In the genomic region with DNA sequence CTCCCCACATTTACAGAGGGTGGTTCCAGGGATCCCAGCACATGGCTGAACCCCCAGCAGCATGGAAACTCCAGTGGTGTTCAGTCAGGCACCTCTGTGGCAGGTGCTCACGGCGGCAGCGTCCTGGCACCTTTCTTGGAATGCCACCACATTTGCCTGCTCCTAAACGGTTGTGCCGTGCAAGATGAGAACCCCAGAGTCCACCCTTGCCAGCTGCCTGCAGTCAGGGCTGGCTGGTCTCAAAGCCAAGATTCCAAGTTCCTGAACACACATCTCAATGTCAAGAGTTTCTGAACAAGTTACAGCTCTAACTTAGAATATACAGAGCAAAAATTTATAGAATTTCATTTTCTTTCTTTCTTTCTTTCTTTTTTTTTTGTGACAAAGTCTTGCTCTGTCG, we compare ENCODE assay signal across 22 cellular contexts. TPM values are rescaled to one million over a fixed set of nuclear protein-coding genes. Genes with fewer than 3 reads are reported as not detected.
DNase-seq lines count a peak whose midpoint lies in the region; ATAC-seq, FAIRE-seq and TF ChIP-seq lines count a peak whose summit lies in the region.
"Had no signal": no experiment of that assay in that cellular context is flagged by ENCODE, and none has a peak within 500 bp of the region (broad histone marks: within the 10 kb centered on the region; RNA-seq: fewer than 3 reads in every experiment).

No MANE protein-coding gene starts in this region.

- CTCF ChIA-PET in K562 (lab: Yijun Ruan, JAX; ENCODE audit: low intra/inter-chr PET ratio), result no interaction called here

- H3K36me3 ChIP-seq in K562 (ENCODE audit: control insufficient read depth, insufficient read depth, low read length), result peaks cover 57% of the 10 kb centered on the region; the same call in 2 of the 3 replicates
- H3K36me3 ChIP-seq in trophoblast cell (ENCODE audit: control insufficient read depth in 1 of 2, insufficient read depth in 2 of 2, low read length in 2 of 2), result peaks cover 21 to 25% of the 10 kb centered on the region in 2 experiments
- H3K36me3 ChIP-seq in pancreas, result peaks cover 0 to 8% (median 0%) of the 10 kb centered on the region in 3 donors

- POLR2A ChIA-PET in K562 (lab: Yijun Ruan, JAX), result no interaction called here

- H3K79me1 ChIP-seq in trophoblast cell (ENCODE audit: low read length), result no peaks in the 10 kb centered on the region

- DNase-seq in K562 (ENCODE audit: extremely low read depth in 1 of 4, low spot score in 3 of 4) (no peak), myocyte (ENCODE audit: low read depth) (peak; percentile 11), trophoblast cell (no peak), hippocampal formation (lab: John Stamatoyannopoulos, UW) (no peak), pancreas (no peak)
- DNase-seq: ACHN; BE2C; C1 segment of cervical spinal cord; CD4-positive, CD25-positive, alpha-beta regulatory T cell; CD8-positive, alpha-beta memory T cell; COR-L47; DMS 273 treated with DMSO at 0.1 percent for 48 hours; DMS53; DND-41; EL; GM23248 had no signal

- peaks cover 8% of the 10 kb centered on the region; the same call in 2 of the 3 replicates for H3K79me2 ChIP-seq in K562 (ENCODE audit: control insufficient read depth, insufficient read depth, low read length)
- H3K79me2 ChIP-seq in trophoblast cell (ENCODE audit: control insufficient read depth, insufficient read depth, low read length, poor library complexity), result no peaks in the 10 kb centered on the region

- BruUV-seq in K562 (replicated peaks; lab: Mats Ljungman, UMichigan), result no TSS peak

- H4K12ac ChIP-seq in trophoblast cell (ENCODE audit: low read depth, low read length), result no peak overlapping the region

- no peaks in the 10 kb centered on the region for H4K20me1 ChIP-seq in K562 (replicated peaks; ENCODE audit: control insufficient read depth, insufficient read depth, low read length)

- H3K9ac ChIP-seq in K562 (ENCODE audit: insufficient read depth in 1 of 2, low read depth in 2 of 2, low read length in 2 of 2), result no peak overlapping the region
- H3K9ac ChIP-seq in trophoblast cell (ENCODE audit: low read length), result peak overlapping the region; percentile 40
- H3K9ac ChIP-seq: GM23248 had no signal

- WGBS in K562 (ENCODE audit: insufficient coverage, low coverage, missing lambda C conversion rate), result 97% methylated on average over 5 of the region's 6 CpGs
- no CpG with 5 or more reads among the region's 6 CpGs for WGBS in trophoblast cell (ENCODE audit: extremely low coverage, insufficient coverage, insufficient read length)
- WGBS in pancreas, 2 donors, result 88 to 91% methylated on average over 6 of the region's 6 CpGs

- no peak overlapping the region for H2BK5ac ChIP-seq in trophoblast cell (ENCODE audit: low read depth, low read length, poor library complexity)

- in situ Hi-C loops in K562 (cut with MboI), result no loop called here

- no peaks in the 10 kb centered on the region for H3K9me1 ChIP-seq in K562 (ENCODE audit: control insufficient read depth, insufficient read depth, low read length)

- FAIRE-seq in K562 (lab: Jason Lieb, UNC) (no peak), pancreas (lab: Jason Lieb, UNC) (no peak)
- FAIRE-seq: A204.1, GM12878, GM19239 had no signal

- H3K4ac ChIP-seq in trophoblast cell (ENCODE audit: low read depth, low read length), result no peak overlapping the region

- H2BK120ac ChIP-seq in trophoblast cell (ENCODE audit: insufficient read depth, low read length, poor library complexity), result no peak overlapping the region

- TF ChIP-seq RAD21 in K562 (CRISPR knock-in tag; conservative IDR thresholded peaks at IDR 0.05 in 1 of 2, IDR thresholded peaks at IDR 0.05 in 1 of 2), result no peak

- H3K4me2 ChIP-seq in K562 (ENCODE audit: insufficient read depth, low read length), result no peak overlapping the region
- no peak overlapping the region for H3K4me2 ChIP-seq in trophoblast cell (ENCODE audit: low read length)

- H3K27ac ChIP-seq in K562 (ENCODE audit: extremely low read depth, low read depth, low read length) (no peak overlapping the region), trophoblast cell (ENCODE audit: low read depth, low read length) (no peak overlapping the region), pancreas (no peak overlapping the region)
- H3K27ac ChIP-seq: GM23248, HL-60 had no signal

- H4K91ac ChIP-seq in trophoblast cell (ENCODE audit: low read depth, low read length), result no peak overlapping the region

- no peak overlapping the region for H2AK5ac ChIP-seq in trophoblast cell (ENCODE audit: low read length)

- H4K8ac ChIP-seq in trophoblast cell (ENCODE audit: low read depth, low read length), result no peak overlapping the region

- no peak overlapping the region for H3K23ac ChIP-seq in trophoblast cell (ENCODE audit: low read length)

- H2AFZ ChIP-seq in K562 (ENCODE audit: low read depth, low read length), result no peak overlapping the region
- H2AFZ ChIP-seq in trophoblast cell (ENCODE audit: insufficient read depth, low read length, poor library complexity), result no peak overlapping the region
- H2AFZ ChIP-seq: GM23248 had no signal

- no peak for ATAC-seq in K562
- ATAC-seq in GM19328 (IDR thresholded peaks at IDR 0.05; ENCODE audit: unreplicated experiment), result no peak
- ATAC-seq in pancreas, result no peak
- ATAC-seq: GM12878 had no signal

- H3K14ac ChIP-seq in trophoblast cell (ENCODE audit: low read length), result no peak overlapping the region

- TF ChIP-seq CTCF in K562 (IDR thresholded peaks at IDR 0.05 in 2 of 3, conservative IDR thresholded peaks at IDR 0.05 in 1 of 3; ENCODE audit: insufficient read depth in 2 of 3, low read depth in 1 of 3, low read length in 3 of 3) (no peak), pancreas (IDR thresholded peaks at IDR 0.05) (no peak)

- H2BK12ac ChIP-seq in trophoblast cell (ENCODE audit: low read length), result no peak overlapping the region

- H3K18ac ChIP-seq in trophoblast cell (ENCODE audit: low read length), result no peak overlapping the region

- H3K4me1 ChIP-seq in K562 (replicated peaks in 1 of 2; ENCODE audit: control insufficient read depth in 2 of 2, insufficient read depth in 2 of 2, low read length in 2 of 2) (peaks cover 0 to 5% of the 10 kb centered on the region in 2 experiments; a peak in 1 of 5 replicates), trophoblast cell (ENCODE audit: control insufficient read depth in 1 of 2, insufficient read depth in 2 of 2, low read length in 2 of 2) (no peaks in the 10 kb centered on the region), pancreas (no peaks in the 10 kb centered on the region)
- H3K4me1 ChIP-seq: BE2C, HAP-1 had no signal

- H3K27me3 ChIP-seq in K562 (ENCODE audit: control insufficient read depth in 2 of 2, insufficient read depth in 2 of 2, low read length in 2 of 2), result no peaks in the 10 kb centered on the region
- no peaks in the 10 kb centered on the region for H3K27me3 ChIP-seq in trophoblast cell (ENCODE audit: insufficient read depth, low read length)
- H3K27me3 ChIP-seq in pancreas, result no peaks in the 10 kb centered on the region
- H3K27me3 ChIP-seq: BE2C had no signal

- no peak for TF ChIP-seq EP300 in K562 (IDR thresholded peaks at IDR 0.05; ENCODE audit: low read length)

- no peak for TF ChIP-seq POLR2A in K562 (conservative IDR thresholded peaks at IDR 0.05)

- H3K4me3 ChIP-seq in K562 (no peak overlapping the region), trophoblast cell (ENCODE audit: low read depth, low read length) (no peak overlapping the region), pancreas (no peak overlapping the region)
- H3K4me3 ChIP-seq: GM12878, GM23248, HAP-1 had no signal

- H3K9me3 ChIP-seq in K562 (replicated peaks; ENCODE audit: control insufficient read depth, insufficient read depth, low read depth, low read length) (no peaks in the 10 kb centered on the region), trophoblast cell (ENCODE audit: insufficient read depth, low read depth, low read length) (no peaks in the 10 kb centered on the region), pancreas (no peaks in the 10 kb centered on the region)
- H3K9me3 ChIP-seq: BE2C, HAP-1 had no signal

- intact Hi-C loops in K562 (cut with micrococcal nuclease) (no loop called here), pancreas (cut with DNase I) (no loop called here)

RNA-seq across cellular contexts. Expression of a gene that starts 38.7 kb away (rescaled TPM):
- total RNA-seq in K562 (2011; cell fraction: chromatin; rRNA removed; ENCODE audit: low replicate concordance), result 67.8 and 193 TPM in 2 replicates
- 119 and 131 TPM in 2 replicates for total RNA-seq in K562 (2011; cell fraction: nucleolus; rRNA removed)
- total RNA-seq in K562 (2011; cell fraction: nucleoplasm; rRNA removed), result 73.8 and 80.7 TPM in 2 replicates
- 13.1 and 17.3 TPM in 2 replicates for total RNA-seq in K562 (2014; rRNA removed)
- 6.3 and 8.0 TPM in 2 replicates for total RNA-seq in K562 (2014; rRNA removed; fragmentation: Illumina TruSeq; extraction: Trizol)
- 12.4 TPM in 2 replicates for total RNA-seq in K562 (2015; rRNA removed; fragmentation: Illumina TruSeq; extraction: Trizol)
- 28.9 and 35.9 TPM in 2 replicates for total RNA-seq in K562 (2021)
- 11.5 and 16.8 TPM in 2 replicates for polyA plus RNA-seq in K562 (2011; rRNA removed)
- 11.0 and 11.3 TPM in 2 replicates for polyA plus RNA-seq in K562 (2011; cell fraction: cytosol; rRNA removed)
- 90.6 and 110 TPM in 2 replicates for polyA plus RNA-seq in K562 (2011; cell fraction: nucleus; rRNA removed)
- polyA plus RNA-seq in K562 (2012), result 17.8 and 19.0 TPM in 2 replicates
- polyA plus RNA-seq in K562 (2014; fragmentation: Illumina TruSeq; extraction: Trizol), result 15.2 and 18.7 TPM in 2 replicates
- polyA plus RNA-seq in K562 (2014; fragmentation: Nextera tagmentation; extraction: Ambion mirVana), result 1 to 10 TPM; 1.1 TPM
- 30.2 and 30.4 TPM in 2 replicates for polyA plus RNA-seq in K562 (2014; rRNA removed)
- 3.7 and 6.8 TPM in 2 replicates for polyA minus RNA-seq in K562 (2011; rRNA and poly(A)+ RNA removed)
- polyA minus RNA-seq in K562 (2011; cell fraction: cytosol; rRNA and poly(A)+ RNA removed), result 5.7 and 7.7 TPM in 2 replicates
- 27.7 and 30.6 TPM in 2 replicates for polyA minus RNA-seq in K562 (2011; cell fraction: nucleus; rRNA and poly(A)+ RNA removed)
- total RNA-seq in myocyte, result 6.4 and 6.9 TPM in 2 replicates
- polyA plus RNA-seq in myocyte (2012), result 11.3 TPM
- 6.5 and 6.9 TPM in 2 replicates for polyA plus RNA-seq in trophoblast cell (2013)
- total RNA-seq in pancreas, result 10 to 100 TPM in 4 of 6 donors, 1 to 10 TPM in 2; 7.8 to 15.6 (median 12.4) TPM
- polyA plus RNA-seq in pancreas, result 10 to 100 TPM; 32.9 to 46.7 TPM

RNA-seq across cellular contexts. Expression of a gene that starts 38.8 kb away (rescaled TPM):
- 5.1 and 16.0 TPM in 2 replicates for total RNA-seq in K562 (2011; cell fraction: chromatin; rRNA removed; ENCODE audit: low replicate concordance)
- 19.2 and 20.4 TPM in 2 replicates for total RNA-seq in K562 (2011; cell fraction: nucleolus; rRNA removed)
- 6.3 and 8.9 TPM in 2 replicates for total RNA-seq in K562 (2011; cell fraction: nucleoplasm; rRNA removed)
- total RNA-seq in K562 (2014; rRNA removed) (40.4 and 57.2 TPM in 2 replicates), K562 (2014; rRNA removed; fragmentation: Illumina TruSeq; extraction: Trizol) (3.2 and 4.9 TPM in 2 replicates), K562 (2015; rRNA removed; fragmentation: Illumina TruSeq; extraction: Trizol) (20.1 and 24.6 TPM in 2 replicates), K562 (2021) (77.0 and 78.5 TPM in 2 replicates), myocyte (11.1 and 14.2 TPM in 2 replicates), pancreas (10 to 100 TPM in 1 of 6 donors, 1 to 10 TPM in 5; 6.8 to 10.9 (median 8.1) TPM)
- polyA plus RNA-seq in K562 (2011; rRNA removed) (4.4 and 8.8 TPM in 2 replicates), K562 (2014; fragmentation: Illumina TruSeq; extraction: Trizol) (20.0 and 44.9 TPM in 2 replicates), K562 (2014; fragmentation: Nextera tagmentation; extraction: Ambion mirVana) (1 to 10 TPM; 1.3 to 2.9 TPM), K562 (2014; rRNA removed) (33.7 and 35.5 TPM in 2 replicates), pancreas (10 to 100 TPM; 32.8 to 45.8 TPM)
- polyA plus RNA-seq in K562 (2011; cell fraction: cytosol; rRNA removed), result 7.3 and 22.0 TPM in 2 replicates
- 16.8 and 33.7 TPM in 2 replicates for polyA plus RNA-seq in K562 (2011; cell fraction: nucleus; rRNA removed)
- 38.5 and 46.2 TPM in 2 replicates for polyA plus RNA-seq in K562 (2012)
- polyA minus RNA-seq in K562 (2011; rRNA and poly(A)+ RNA removed), result 1.5 and 3.8 TPM in 2 replicates
- 21.0 and 22.6 TPM in 2 replicates for polyA minus RNA-seq in K562 (2011; cell fraction: cytosol; rRNA and poly(A)+ RNA removed)
- polyA minus RNA-seq in K562 (2011; cell fraction: nucleus; rRNA and poly(A)+ RNA removed), result 7.9 and 9.6 TPM in 2 replicates
- 16.7 TPM for polyA plus RNA-seq in myocyte (2012)
- 22.0 and 22.3 TPM in 2 replicates for polyA plus RNA-seq in trophoblast cell (2013)
